In the genomic region with DNA sequence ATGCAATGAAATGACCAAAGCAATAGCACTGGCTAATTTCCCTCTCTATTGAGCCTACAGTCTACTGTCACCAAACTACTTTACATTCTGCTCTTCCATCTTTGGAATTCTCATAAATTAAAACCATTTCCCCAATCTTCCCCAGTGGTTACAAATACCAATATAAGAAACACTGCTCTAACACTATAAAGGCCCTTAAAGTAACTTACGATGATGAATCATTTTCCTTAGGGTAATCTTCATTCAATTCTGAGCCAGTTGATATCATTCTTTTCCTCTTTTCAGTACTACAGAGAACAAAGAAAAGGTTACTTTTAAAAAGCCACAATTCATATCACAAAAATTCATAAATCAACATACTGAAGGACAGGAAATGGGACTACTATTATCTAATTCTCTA, we compare ENCODE assay signal across 24 cellular contexts. TPM values are rescaled to one million over a fixed set of nuclear protein-coding genes. Genes with fewer than 3 reads are reported as not detected.
DNase-seq lines count a peak whose midpoint lies in the region; ATAC-seq and TF ChIP-seq lines count a peak whose summit lies in the region.
"Had no signal": no experiment of that assay in that cellular context is flagged by ENCODE, and none has a peak within 500 bp of the region (broad histone marks: within the 10 kb centered on the region; RNA-seq: fewer than 3 reads in every experiment).

No MANE protein-coding gene starts in this region.

- H3K79me2 ChIP-seq in PC-3 (ENCODE audit: low read length): no peaks in the 10 kb centered on the region

- TF ChIP-seq CTCF in PC-3 (conservative IDR thresholded peaks at IDR 0.05; ENCODE audit: low read depth, low read length): no peak

- peak overlapping the region; percentile 1 to 34 for H3K27ac Mint-ChIP-seq in stimulated activated naive CD8-positive, alpha-beta T cell treated with anti-CD3 and anti-CD28 coated beads, Interleukin-15, amount 100 ng/mL, for 72 hours
- H3K27ac Mint-ChIP-seq in central memory CD8-positive, alpha-beta T cell (ENCODE audit: low read depth): peak overlapping the region; percentile 17
- H3K27ac Mint-ChIP-seq: B cell; CD14-positive monocyte; CD4-positive, alpha-beta memory T cell had no signal

- POLR2A ChIA-PET in PC-3 (lab: Charles Lee; ENCODE audit: unreplicated experiment): no interaction called here

- H3K4me2 ChIP-seq in PC-3 (ENCODE audit: low read length): no peak overlapping the region
- H3K4me2 ChIP-seq: BLaER1 treated with 17β-estradiol and CSF1 and Interleukin-3, amounts not matched to agents 10 nM and 100 nM had no signal

- no peaks in the 10 kb centered on the region for H3F3A ChIP-seq in PC-3 (ENCODE audit: low read length, unreplicated experiment)

- no peaks in the 10 kb centered on the region for H3K9me2 ChIP-seq in PC-3 (replicated peaks; ENCODE audit: low read length)

- no peaks in the 10 kb centered on the region for H3K9me3 ChIP-seq in PC-3 (ENCODE audit: low read length)
- H3K9me3 ChIP-seq: BLaER1 treated with 17β-estradiol and CSF1 and Interleukin-3, amounts not matched to agents 10 nM and 100 nM had no signal

- no peak overlapping the region for H2AFZ ChIP-seq in PC-3 (ENCODE audit: low read length)

- peaks cover 40% of the 10 kb centered on the region for H3K36me3 ChIP-seq in PC-3 (ENCODE audit: low read depth, low read length)

- H3K27me3 ChIP-seq in PC-3 (ENCODE audit: low read length): no peaks in the 10 kb centered on the region
- H3K27me3 ChIP-seq: BLaER1 treated with 17β-estradiol and CSF1 and Interleukin-3, amounts not matched to agents 10 nM and 100 nM had no signal

- no peaks in the 10 kb centered on the region for H3K9me3 Mint-ChIP-seq in stimulated activated naive CD8-positive, alpha-beta T cell treated with anti-CD3 and anti-CD28 coated beads, Interleukin-15, amount 100 ng/mL, for 72 hours
- H3K9me3 Mint-ChIP-seq in central memory CD8-positive, alpha-beta T cell: no peaks in the 10 kb centered on the region
- H3K9me3 Mint-ChIP-seq: CD14-positive monocyte; CD4-positive, alpha-beta memory T cell; CD4-positive, CD25-positive, alpha-beta regulatory T cell; CD8-positive, alpha-beta memory T cell had no signal

- intact Hi-C loops in PC-3 (cut with micrococcal nuclease): loop anchor here (2.0 kb wide), 1 partner anchor 37 kb away; no protein-coding TSS in a partner anchor

- no peak overlapping the region for H3K27ac ChIP-seq in PC-3 (ENCODE audit: low read length)
- H3K27ac ChIP-seq: BLaER1 treated with 17β-estradiol and CSF1 and Interleukin-3, amounts not matched to agents 10 nM and 100 nM had no signal

- ATAC-seq in stimulated activated naive CD8-positive, alpha-beta T cell treated with anti-CD3 and anti-CD28 coated beads, Interleukin-15, amount 100 ng/mL, for 72 hours: no peak
- no peak for ATAC-seq in stimulated activated naive CD8-positive, alpha-beta T cell treated with anti-CD3 and anti-CD28 coated beads, Interleukin-15, Interleukin-2, amounts not matched to agents 100 U/mL and 50 U/mL, for 24 hours
- ATAC-seq in PC-3 (peak; percentile 81), HG02759 (IDR thresholded peaks at IDR 0.05; ENCODE audit: unreplicated experiment) (no peak)
- ATAC-seq in central memory CD8-positive, alpha-beta T cell (replicated peaks; ENCODE audit: extremely low read depth, poor library complexity, severe bottlenecking): no peak
- ATAC-seq: GM12878 had no signal

- no peak overlapping the region for H3K4me3 ChIP-seq in PC-3 (ENCODE audit: low read length)
- H3K4me3 ChIP-seq: BLaER1 treated with 17β-estradiol and CSF1 and Interleukin-3, amounts not matched to agents 10 nM and 100 nM; GM12878 had no signal

- no peaks in the 10 kb centered on the region for H3K4me1 Mint-ChIP-seq in stimulated activated naive CD8-positive, alpha-beta T cell treated with anti-CD3 and anti-CD28 coated beads, Interleukin-15, amount 100 ng/mL, for 72 hours
- peaks cover 6% of the 10 kb centered on the region for H3K4me1 Mint-ChIP-seq in central memory CD8-positive, alpha-beta T cell
- H3K4me1 Mint-ChIP-seq: B cell, CD14-positive monocyte had no signal

- H3K9ac ChIP-seq in PC-3 (ENCODE audit: low read length): no peak overlapping the region
- H3K9ac ChIP-seq: BLaER1 treated with 17β-estradiol and CSF1 and Interleukin-3, amounts not matched to agents 10 nM and 100 nM had no signal

- H3K4me1 ChIP-seq in PC-3 (ENCODE audit: insufficient read depth, low read length): no peaks in the 10 kb centered on the region

- BruUV-seq in PC-3 (replicated peaks; lab: Mats Ljungman, UMichigan): no TSS peak

- no peak overlapping the region for H3K4me3 Mint-ChIP-seq in stimulated activated naive CD8-positive, alpha-beta T cell treated with anti-CD3 and anti-CD28 coated beads, Interleukin-15, amount 100 ng/mL, for 72 hours
- H3K4me3 Mint-ChIP-seq in central memory CD8-positive, alpha-beta T cell: no peak overlapping the region
- H3K4me3 Mint-ChIP-seq: B cell; CD14-positive monocyte; CD4-positive, alpha-beta memory T cell; CD4-positive, CD25-positive, alpha-beta regulatory T cell; CD8-positive, alpha-beta memory T cell had no signal

- peaks cover 48% of the 10 kb centered on the region for H3K36me3 Mint-ChIP-seq in central memory CD8-positive, alpha-beta T cell (ENCODE audit: insufficient read depth)

- H4K20me1 ChIP-seq in PC-3 (ENCODE audit: low read length): no peaks in the 10 kb centered on the region

- no peak for DNase-seq in stimulated activated naive CD8-positive, alpha-beta T cell treated with anti-CD3 and anti-CD28 coated beads, Interleukin-15, amount 100 ng/mL, for 72 hours
- no peak for DNase-seq in stimulated activated naive CD8-positive, alpha-beta T cell treated with anti-CD3 and anti-CD28 coated beads, Interleukin-15, Interleukin-2, amounts not matched to agents 100 U/mL and 50 U/mL, for 24 hours
- DNase-seq in PC-3 (no peak), germinal center (ENCODE audit: low spot score) (no peak)
- DNase-seq in central memory CD8-positive, alpha-beta T cell (ENCODE audit: low spot score in 2 of 2): no peak
- DNase-seq in activated CD8-positive, alpha-beta memory T cell treated with anti-CD3 and anti-CD28 coated beads, Interleukin-2, amount 50 U/mL, for 48 hours: no peak
- DNase-seq: 8988T; AML-193; CD4-positive, alpha-beta memory T cell; CD4-positive, CD25-positive, alpha-beta regulatory T cell; CD8-positive, alpha-beta memory T cell; COR-L47; DMS 273 treated with DMSO at 0.1 percent for 48 hours; DMS153; DMS53; DMS79; DND-41; EL; GDM1 had no signal

- no peaks in the 10 kb centered on the region for H3K27me3 Mint-ChIP-seq in stimulated activated naive CD8-positive, alpha-beta T cell treated with anti-CD3 and anti-CD28 coated beads, Interleukin-15, amount 100 ng/mL, for 72 hours
- H3K27me3 Mint-ChIP-seq in central memory CD8-positive, alpha-beta T cell: no peaks in the 10 kb centered on the region
- H3K27me3 Mint-ChIP-seq: B cell; CD4-positive, alpha-beta memory T cell; CD4-positive, CD25-positive, alpha-beta regulatory T cell; CD8-positive, alpha-beta memory T cell had no signal

- CTCF ChIA-PET in PC-3 (lab: Charles Lee): no interaction called here

RNA-seq across cellular contexts. Expression of a gene that starts 22.1 kb away (rescaled TPM):
- total RNA-seq in PC-3 (2014; rRNA removed): 10.7 and 11.6 TPM in 2 replicates

RNA-seq across cellular contexts. Expression of a gene that starts 22.6 kb away (rescaled TPM):
- total RNA-seq in PC-3 (2014; rRNA removed): 78.0 and 86.8 TPM in 2 replicates
